Comparison of ENCODE assay signal across 22 cellular contexts in the genomic region with DNA sequence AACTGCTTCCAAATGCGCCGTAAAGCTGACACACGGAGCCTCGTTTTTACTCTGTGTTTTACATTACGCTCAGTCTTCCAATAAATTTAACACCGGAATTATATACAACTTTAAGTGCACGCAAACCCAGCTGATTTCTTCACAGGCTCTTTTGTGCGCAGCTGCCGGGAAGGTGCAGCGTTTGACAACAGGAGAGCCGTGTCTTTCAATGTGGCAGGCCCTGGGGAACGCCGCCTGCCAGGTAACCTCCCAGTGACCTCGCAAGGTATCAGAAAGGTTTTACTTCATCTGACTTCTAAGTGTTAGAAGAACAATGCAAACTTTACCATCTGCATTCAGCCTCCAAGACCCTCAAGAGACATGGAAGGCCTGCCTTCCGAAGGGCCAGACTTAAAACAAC. TPM values are rescaled to one million over a fixed set of nuclear protein-coding genes. Genes with fewer than 3 reads are reported as not detected.
"Had no signal": no experiment of that assay in that cellular context is flagged by ENCODE, and none has a peak within 500 bp of the region (broad histone marks: within the 10 kb centered on the region; RNA-seq: fewer than 3 reads in every experiment).

No MANE protein-coding gene starts in this region.

- H3K9me3 Mint-ChIP-seq: activated naive CD4-positive, alpha-beta T cell treated with anti-CD3 and anti-CD28 coated beads, Interleukin-2, amount 50 U/mL, for 24 hours; activated naive CD8-positive, alpha-beta T cell treated with anti-CD3 and anti-CD28 coated beads, Interleukin-2, amount 50 U/mL, for 24 hours; activated T-cell treated with anti-CD3 and anti-CD28 coated beads, Interleukin-2, amount 50 U/mL, for 24 hours; T-helper 2 cell treated with Interferon-gamma antibody and Interleukin-4, amounts not matched to agents 5 μg/mL and 100 μg/mL, for 36 hours had no signal

- H3K4me1 Mint-ChIP-seq: activated naive CD4-positive, alpha-beta T cell treated with anti-CD3 and anti-CD28 coated beads, Interleukin-2, amount 50 U/mL, for 24 hours; activated naive CD8-positive, alpha-beta T cell treated with anti-CD3 and anti-CD28 coated beads, Interleukin-2, amount 50 U/mL, for 24 hours; central memory CD8-positive, alpha-beta T cell; naive thymus-derived CD4-positive, alpha-beta T cell; stimulated activated naive B cell treated with anti-CD40 and anti-IgM and Interleukin-4, amounts not matched to agents 10 μg/mL and 1 μg/mL and 100 μg/mL, for 72 hours had no signal

- H3K9me3 ChIP-seq: esophagus muscularis mucosa, neutrophil, suprapubic skin, tibial artery had no signal

- H3K27ac Mint-ChIP-seq: activated naive CD4-positive, alpha-beta T cell treated with anti-CD3 and anti-CD28 coated beads, Interleukin-2, amount 50 U/mL, for 24 hours; activated naive CD8-positive, alpha-beta T cell treated with anti-CD3 and anti-CD28 coated beads, Interleukin-2, amount 50 U/mL, for 24 hours; activated T-cell treated with anti-CD3 and anti-CD28 coated beads, Interleukin-2, amount 50 U/mL, for 24 hours; naive thymus-derived CD4-positive, alpha-beta T cell; stimulated activated naive B cell treated with anti-CD40 and anti-IgM and Interleukin-4, amounts not matched to agents 10 μg/mL and 1 μg/mL and 100 μg/mL, for 72 hours; T-helper 2 cell treated with Interferon-gamma antibody and Interleukin-4, amounts not matched to agents 5 μg/mL and 100 μg/mL, for 36 hours had no signal

- H3K36me3 Mint-ChIP-seq: activated naive CD4-positive, alpha-beta T cell treated with anti-CD3 and anti-CD28 coated beads, Interleukin-2, amount 50 U/mL, for 24 hours; naive thymus-derived CD4-positive, alpha-beta T cell; stimulated activated naive B cell treated with anti-CD40 and anti-IgM and Interleukin-4, amounts not matched to agents 10 μg/mL and 1 μg/mL and 100 μg/mL, for 72 hours had no signal

- H3K27ac ChIP-seq: esophagus muscularis mucosa, foreskin keratinocyte, neutrophil, suprapubic skin, tibial artery had no signal

- DNase-seq: activated CD4-positive, alpha-beta T cell treated with anti-CD3 and anti-CD28 coated beads for 4 hours; activated CD4-positive, alpha-beta T cell treated with anti-CD3 and anti-CD28 coated beads, Interleukin-2, amount 50 U/mL, for 4 hours; activated CD8-positive, alpha-beta memory T cell treated with anti-CD3 and anti-CD28 coated beads, Interleukin-2, amount 50 U/mL, for 48 hours; activated naive CD8-positive, alpha-beta T cell treated with anti-CD3 and anti-CD28 coated beads, Interleukin-2, amount 50 U/mL, for 24 hours; activated T-cell treated with anti-CD3 and anti-CD28 coated beads, Interleukin-2, amount 50 U/mL, for 24 hours; dermis blood vessel endothelial cell; effector CD4-positive, alpha-beta T cell; foreskin keratinocyte; mammary epithelial cell; naive thymus-derived CD4-positive, alpha-beta T cell; stimulated activated CD4-positive, alpha-beta T cell treated with anti-CD3 and anti-CD28 coated beads, Interleukin-15, amount 100 ng/mL, for 24 hours; stimulated activated CD4-positive, alpha-beta T cell treated with anti-CD3 and anti-CD28 coated beads, Interleukin-2, amount 100 ng/mL, for 24 hours; stimulated activated naive B cell treated with anti-CD40 and anti-IgM and Interleukin-4, amounts not matched to agents 10 μg/mL and 1 μg/mL and 100 μg/mL, for 72 hours; T-helper 1 cell; tibial artery had no signal

- H3K4me3 Mint-ChIP-seq: activated naive CD4-positive, alpha-beta T cell treated with anti-CD3 and anti-CD28 coated beads, Interleukin-2, amount 50 U/mL, for 24 hours; activated naive CD8-positive, alpha-beta T cell treated with anti-CD3 and anti-CD28 coated beads, Interleukin-2, amount 50 U/mL, for 24 hours; activated T-cell treated with anti-CD3 and anti-CD28 coated beads, Interleukin-2, amount 50 U/mL, for 24 hours; central memory CD8-positive, alpha-beta T cell; naive thymus-derived CD4-positive, alpha-beta T cell; stimulated activated naive B cell treated with anti-CD40 and anti-IgM and Interleukin-4, amounts not matched to agents 10 μg/mL and 1 μg/mL and 100 μg/mL, for 72 hours; T-helper 2 cell treated with Interferon-gamma antibody and Interleukin-4, amounts not matched to agents 5 μg/mL and 100 μg/mL, for 36 hours had no signal

- H3K27me3 ChIP-seq: foreskin keratinocyte, neutrophil, suprapubic skin had no signal

- ATAC-seq: activated naive CD8-positive, alpha-beta T cell treated with anti-CD3 and anti-CD28 coated beads, Interleukin-2, amount 50 U/mL, for 24 hours; foreskin keratinocyte; naive thymus-derived CD4-positive, alpha-beta T cell; stimulated activated naive B cell treated with anti-CD40 and anti-IgM and Interleukin-4, amounts not matched to agents 10 μg/mL and 1 μg/mL and 100 μg/mL, for 72 hours had no signal

- H3K4me3 ChIP-seq: esophagus muscularis mucosa, suprapubic skin, tibial artery had no signal

- H3K4me1 ChIP-seq: foreskin keratinocyte, suprapubic skin, tibial artery had no signal

- H3K36me3 ChIP-seq: esophagus muscularis mucosa, neutrophil, suprapubic skin, tibial artery had no signal

- H3K27me3 Mint-ChIP-seq: activated naive CD8-positive, alpha-beta T cell treated with anti-CD3 and anti-CD28 coated beads, Interleukin-2, amount 50 U/mL, for 24 hours; activated T-cell treated with anti-CD3 and anti-CD28 coated beads, Interleukin-2, amount 50 U/mL, for 24 hours; central memory CD8-positive, alpha-beta T cell had no signal

RNA-seq across cellular contexts. Expression of a gene that starts 35.0 kb away (rescaled TPM):
- total RNA-seq: activated CD8-positive, alpha-beta memory T cell treated with anti-CD3 and anti-CD28 coated beads for 36 hours; foreskin keratinocyte; naive thymus-derived CD4-positive, alpha-beta T cell had no signal
- polyA plus RNA-seq: foreskin keratinocyte; naive thymus-derived CD4-positive, alpha-beta T cell had no signal
